16 cellular contexts compared by ENCODE assay signal in genomic region chr13:48560657-48561337, GRCh38. TPM values are rescaled to one million over a fixed set of nuclear protein-coding genes. Genes with fewer than 3 reads are reported as not detected.
DNase-seq lines count a peak whose midpoint lies in the region; ATAC-seq and TF ChIP-seq lines count a peak whose summit lies in the region.
"Had no signal": no experiment of that assay in that cellular context is flagged by ENCODE, and none has a peak within 500 bp of the region (broad histone marks: within the 10 kb centered on the region; RNA-seq: fewer than 3 reads in every experiment).

No MANE protein-coding gene starts in this region.

- no peak for ATAC-seq in T-helper 17 cell
- ATAC-seq in natural killer cell: no peak
- ATAC-seq in GM21528 (IDR thresholded peaks at IDR 0.05; ENCODE audit: low FRiP score, unreplicated experiment): no peak
- no peak for ATAC-seq in stimulated activated naive CD8-positive, alpha-beta T cell treated with anti-CD3 and anti-CD28 coated beads, Interleukin-15, Interleukin-2, amounts not matched to agents 100 U/mL and 50 U/mL, for 24 hours
- ATAC-seq: CD8-positive, alpha-beta T cell; gastroesophageal sphincter; left lobe of liver; right cardiac atrium had no signal

- H3K9me2 ChIP-seq in Karpas-422 (replicated peaks; ENCODE audit: insufficient read depth, low read length): no peaks in the 10 kb centered on the region

- intact Hi-C loops in activated CD4-positive, alpha-beta T cell treated with anti-CD3 and anti-CD28 coated beads, Interleukin-2, amount 10 ng/mL, durations not matched to agents 24 days and 14 days (cut with micrococcal nuclease): loop anchor here (5.0 to 10.0 kb wide), 3 partner anchors 113 to 406 kb away; no protein-coding TSS in a partner anchor
- intact Hi-C loops in natural killer cell (cut with micrococcal nuclease): loop anchor here (5.0 kb wide), 2 partner anchors 158 to 1808 kb away; no protein-coding TSS in a partner anchor

- H3K27ac ChIP-seq in Karpas-422 (ENCODE audit: low read length): peak overlapping the region; percentile 89
- H3K27ac ChIP-seq: gastroesophageal sphincter had no signal

- peak; percentile 62 for DNase-seq in activated CD4-positive, alpha-beta T cell treated with anti-CD3 and anti-CD28 coated beads, Interleukin-2, amount 10 ng/mL, durations not matched to agents 24 days and 14 days
- DNase-seq in activated CD4-positive, alpha-beta T cell treated with anti-CD3 and anti-CD28 coated beads, Interleukin-2, amount 50 U/mL, for 48 hours: no peak
- DNase-seq in Karpas-422 (no peak), T-helper 17 cell (no peak), natural killer cell (no peak), NCI-H146 treated with DMSO at 0.1 percent for 48 hours (lab: John Stamatoyannopoulos, UW; ENCODE audit: unreplicated experiment) (no peak)
- DNase-seq in stimulated activated naive CD8-positive, alpha-beta T cell treated with anti-CD3 and anti-CD28 coated beads, Interleukin-15, Interleukin-2, amounts not matched to agents 100 U/mL and 50 U/mL, for 24 hours: no peak
- DNase-seq: activated CD4-positive, CD25-positive, alpha-beta regulatory T cell; activated CD8-positive, alpha-beta memory T cell treated with anti-CD3 and anti-CD28 coated beads, Interleukin-2, amount 50 U/mL, for 48 hours; activated naive CD4-positive, alpha-beta T cell treated with anti-CD3 and anti-CD28 coated beads for 36 hours; CD8-positive, alpha-beta T cell; NCI-H526 treated with DMSO at 0.1 percent for 48 hours; right cardiac atrium had no signal

- no peak overlapping the region for H3K4me3 ChIP-seq in Karpas-422 (ENCODE audit: low read length)
- H3K4me3 ChIP-seq: gastroesophageal sphincter had no signal

- H3K9me3 Mint-ChIP-seq in activated CD4-positive, alpha-beta T cell treated with anti-CD3 and anti-CD28 coated beads, Interleukin-2, amount 10 ng/mL, durations not matched to agents 24 days and 14 days: peaks cover 25% of the 10 kb centered on the region
- H3K9me3 Mint-ChIP-seq in natural killer cell: no peaks in the 10 kb centered on the region

- H3K27ac Mint-ChIP-seq in activated CD4-positive, alpha-beta T cell treated with anti-CD3 and anti-CD28 coated beads, Interleukin-2, amount 10 ng/mL, durations not matched to agents 24 days and 14 days: peak overlapping the region; percentile 35
- H3K27ac Mint-ChIP-seq in T-helper 17 cell (peak overlapping the region; percentile 16), natural killer cell (peak overlapping the region; percentile 52 to 68)
- H3K27ac Mint-ChIP-seq: activated naive CD4-positive, alpha-beta T cell treated with anti-CD3 and anti-CD28 coated beads for 36 hours; CD8-positive, alpha-beta T cell had no signal

- H4K20me1 ChIP-seq in Karpas-422 (ENCODE audit: insufficient read depth, low read depth, low read length): no peaks in the 10 kb centered on the region

- H3K9me3 ChIP-seq in Karpas-422 (ENCODE audit: low read length) (peaks cover 1% of the 10 kb centered on the region; the same call in 1 of the 2 replicates), T-helper 17 cell (ENCODE audit: control insufficient read depth, low read length, poor library complexity, severe bottlenecking) (no peaks in the 10 kb centered on the region)
- H3K9me3 ChIP-seq: gastroesophageal sphincter had no signal

- H3K4me2 ChIP-seq in Karpas-422 (ENCODE audit: low read depth, low read length, poor library complexity, severe bottlenecking): peak overlapping the region; percentile 63

- H3K27me3 Mint-ChIP-seq in activated CD4-positive, alpha-beta T cell treated with anti-CD3 and anti-CD28 coated beads, Interleukin-2, amount 10 ng/mL, durations not matched to agents 24 days and 14 days: peaks cover 60% of the 10 kb centered on the region
- peaks cover 9% of the 10 kb centered on the region for H3K27me3 Mint-ChIP-seq in T-helper 17 cell
- H3K27me3 Mint-ChIP-seq in natural killer cell (ENCODE audit: low read depth in 2 of 2): peaks cover 6 to 17% of the 10 kb centered on the region in 2 donors

- H3K27me3 ChIP-seq in Karpas-422 (ENCODE audit: low read length): no peaks in the 10 kb centered on the region
- H3K27me3 ChIP-seq: gastroesophageal sphincter had no signal

- H3K36me3 Mint-ChIP-seq in activated CD4-positive, alpha-beta T cell treated with anti-CD3 and anti-CD28 coated beads, Interleukin-2, amount 10 ng/mL, durations not matched to agents 24 days and 14 days (ENCODE audit: low read depth): peaks cover 14% of the 10 kb centered on the region
- peaks cover 3% of the 10 kb centered on the region for H3K36me3 Mint-ChIP-seq in T-helper 17 cell (ENCODE audit: low read depth)
- peaks cover 2% of the 10 kb centered on the region for H3K36me3 Mint-ChIP-seq in natural killer cell
- H3K36me3 Mint-ChIP-seq: CD8-positive, alpha-beta T cell had no signal

- no peaks in the 10 kb centered on the region for H3K79me2 ChIP-seq in Karpas-422 (ENCODE audit: low read length)

- peaks cover 37% of the 10 kb centered on the region for H3K4me1 ChIP-seq in Karpas-422 (ENCODE audit: low read length)
- H3K4me1 ChIP-seq: gastroesophageal sphincter had no signal

- H3K4me1 Mint-ChIP-seq in activated CD4-positive, alpha-beta T cell treated with anti-CD3 and anti-CD28 coated beads, Interleukin-2, amount 10 ng/mL, durations not matched to agents 24 days and 14 days: peaks cover 41% of the 10 kb centered on the region
- H3K4me1 Mint-ChIP-seq in T-helper 17 cell: peaks cover 42% of the 10 kb centered on the region
- H3K4me1 Mint-ChIP-seq in natural killer cell: peaks cover 54 to 60% of the 10 kb centered on the region in 2 donors

- 0 out of 2 replicates have a peak overlapping the region, but pooled peaks have one; percentile 19 for H2AFZ ChIP-seq in Karpas-422 (ENCODE audit: low read length)

- H3K36me3 ChIP-seq in Karpas-422 (ENCODE audit: insufficient read depth, low read length): peaks cover 2% of the 10 kb centered on the region; the same call in 1 of the 2 replicates
- H3K36me3 ChIP-seq: gastroesophageal sphincter had no signal

- H3K9ac ChIP-seq in Karpas-422 (ENCODE audit: low read length): 0 out of 2 replicates have a peak overlapping the region, but pooled peaks have one; percentile 14

- no peak for TF ChIP-seq CTCF in natural killer cell (IDR thresholded peaks at IDR 0.05)

- H3K4me3 Mint-ChIP-seq in activated CD4-positive, alpha-beta T cell treated with anti-CD3 and anti-CD28 coated beads, Interleukin-2, amount 10 ng/mL, durations not matched to agents 24 days and 14 days: peak overlapping the region; percentile 40
- peak overlapping the region; percentile 79 for H3K4me3 Mint-ChIP-seq in T-helper 17 cell
- H3K4me3 Mint-ChIP-seq in natural killer cell: peak overlapping the region; percentile 66
- H3K4me3 Mint-ChIP-seq: activated naive CD4-positive, alpha-beta T cell treated with anti-CD3 and anti-CD28 coated beads for 36 hours had no signal

RNA-seq across cellular contexts. Expression of gene RCBTB2, which starts 27.9 kb away (rescaled TPM):
- 1.6 and 1.7 TPM in 2 replicates for total RNA-seq in activated CD4-positive, alpha-beta T cell treated with anti-CD3 and anti-CD28 coated beads, Interleukin-2, amount 10 ng/mL, durations not matched to agents 24 days and 14 days
- total RNA-seq in Karpas-422 (2014; rRNA removed; shearing (Covaris generic); ENCODE audit: low replicate concordance): 20.2 and 25.6 TPM in 2 replicates
- 10 to 100 TPM; 12.5 to 13.7 TPM for total RNA-seq in T-helper 17 cell
- total RNA-seq in natural killer cell: 10 to 100 TPM; 21.9 to 27.1 (median 24.2) TPM
